In the genomic region with DNA sequence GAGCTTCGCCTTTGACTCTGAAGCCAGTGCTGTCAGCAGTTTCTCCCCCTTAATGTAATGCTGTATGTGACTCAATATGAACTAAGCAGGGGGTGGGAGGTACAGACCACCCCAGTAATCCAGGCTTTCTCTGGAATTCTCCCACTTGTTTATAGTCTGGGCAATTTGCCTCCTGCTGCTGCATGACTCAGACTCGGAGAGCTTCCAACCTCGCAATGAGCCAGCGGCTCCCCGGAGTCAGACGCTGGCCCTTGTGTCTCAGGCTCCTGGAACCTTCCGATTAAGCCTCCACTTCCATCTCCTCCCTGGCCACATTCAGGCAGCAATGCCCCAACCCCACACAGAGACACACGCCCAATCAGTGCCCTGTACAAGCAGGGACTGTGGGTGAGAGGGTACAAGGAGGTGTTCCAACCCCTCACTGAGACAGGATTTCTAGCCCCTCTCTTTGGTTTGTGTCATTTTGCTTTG, we compare ENCODE assay signal across 1 cellular context.
TF ChIP-seq lines count a peak whose summit lies in the region.

No MANE protein-coding gene starts in this region.

TF ChIP-seq in HCT116, 20 proteins besides CTCF, POLR2A, EP300 and RAD21 (continued from another document):
- TF ChIP-seq ZBTB33 (IDR thresholded peaks at IDR 0.05; ENCODE audit: extremely low read depth, insufficient replicate concordance, low read length) (no peak), EZH2phosphoT487 (IDR thresholded peaks at IDR 0.05; ENCODE audit: borderline replicate concordance) (no peak), FOSL1 (IDR thresholded peaks at IDR 0.05; ENCODE audit: low read depth) (peak; percentile 94), ELF1 (IDR thresholded peaks at IDR 0.05; ENCODE audit: borderline replicate concordance, low read depth) (no peak), SIN3A (IDR thresholded peaks at IDR 0.05; ENCODE audit: low read depth) (peak; percentile 59)
TF ChIP-seq in HCT116: peak in this region for 11.
